ENCODE assay signal across 9 cellular contexts in the genomic region with DNA sequence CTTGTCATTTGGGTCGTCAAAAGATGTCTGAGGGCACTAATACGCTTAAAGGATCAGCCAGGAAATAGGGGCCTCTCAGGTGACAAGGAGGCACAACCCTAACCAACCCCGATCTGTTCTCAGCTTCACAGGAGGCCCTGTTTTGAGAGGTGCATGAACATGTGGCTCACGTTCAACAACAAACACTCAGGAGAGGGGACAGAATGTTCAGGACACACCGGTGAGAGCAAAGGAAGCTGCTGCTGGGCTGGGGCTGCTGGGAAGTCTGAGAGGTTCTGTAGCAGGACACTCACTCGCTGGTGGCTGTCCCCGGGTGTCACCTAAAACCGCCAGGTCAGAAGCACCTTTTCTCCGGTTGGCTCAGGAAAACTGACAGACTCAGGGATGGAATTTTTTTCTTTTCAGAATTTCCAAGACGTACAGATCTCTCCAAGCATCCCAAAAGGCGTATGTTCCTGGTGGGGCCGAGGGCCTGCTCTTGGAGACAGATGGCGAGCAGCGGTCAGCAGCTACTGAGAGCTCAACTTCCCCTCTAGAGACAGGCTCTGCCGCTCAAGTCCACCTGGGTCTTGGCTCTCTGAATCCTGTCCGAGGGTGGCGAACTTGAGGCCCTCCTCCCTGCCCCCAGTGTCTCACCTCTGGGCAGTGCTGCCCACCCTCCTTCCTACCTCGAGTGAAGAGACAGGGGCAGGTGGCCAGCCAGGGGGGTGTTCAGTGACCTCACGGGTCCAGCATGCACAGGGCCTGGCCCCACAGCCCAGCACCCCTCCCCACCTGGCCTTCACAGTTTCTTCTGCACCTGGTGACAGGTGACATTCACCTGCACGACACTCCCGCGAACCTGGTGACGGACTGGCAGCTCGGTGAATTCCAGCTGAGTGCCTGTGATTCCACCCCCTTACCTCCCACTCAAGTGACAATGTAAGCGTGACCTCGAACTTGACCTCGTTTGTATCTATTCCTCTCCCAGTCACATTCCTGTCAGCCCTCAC. TPM values are rescaled to one million over a fixed set of nuclear protein-coding genes. Genes with fewer than 3 reads are reported as not detected.
DNase-seq lines count a peak whose midpoint lies in the region; ATAC-seq, FAIRE-seq and TF ChIP-seq lines count a peak whose summit lies in the region.
"Had no signal": no experiment of that assay in that cellular context is flagged by ENCODE, and none has a peak within 500 bp of the region (broad histone marks: within the 10 kb centered on the region; RNA-seq: fewer than 3 reads in every experiment).

No MANE protein-coding gene starts in this region.

- peaks cover 18% of the 10 kb centered on the region for H3K4me1 Mint-ChIP-seq in endothelial cell (ENCODE audit: unreplicated experiment)

- TF ChIP-seq CTCF in endothelial cell (IDR thresholded peaks at IDR 0.05; ENCODE audit: unreplicated experiment), result no peak
- no peak for TF ChIP-seq CTCF in pancreas (IDR thresholded peaks at IDR 0.05)

- peaks cover 4 to 6% (median 4%) of the 10 kb centered on the region in 3 donors for H3K4me1 ChIP-seq in pancreas
- H3K4me1 ChIP-seq: HAP-1 had no signal

- intact Hi-C loops in pancreas (cut with DNase I), result no loop called here

- H3K27ac Mint-ChIP-seq in endothelial cell (ENCODE audit: unreplicated experiment), result peak overlapping the region; percentile 80

- 60 to 65% methylated on average over 27 of the region's 27 CpGs for WGBS in pancreas, 2 donors

- H3K27me3 Mint-ChIP-seq in endothelial cell (ENCODE audit: unreplicated experiment), result peaks cover 18% of the 10 kb centered on the region

- H3K4me3 Mint-ChIP-seq in endothelial cell (ENCODE audit: unreplicated experiment), result no peak overlapping the region

- H3K36me3 Mint-ChIP-seq in endothelial cell (ENCODE audit: low read depth, unreplicated experiment), result peaks cover 8% of the 10 kb centered on the region

- H3K36me3 ChIP-seq in pancreas, result peaks cover 0 to 30% (median 17%) of the 10 kb centered on the region in 3 donors

- no peak overlapping the region for H3K27ac ChIP-seq in pancreas

- TF ChIP-seq POLR2A in GM15510 (IDR thresholded peaks at IDR 0.05; ENCODE audit: borderline replicate concordance, extremely low read depth, insufficient read length), result peak; percentile 6

- H3K4me3 ChIP-seq in pancreas, result no peak overlapping the region
- H3K4me3 ChIP-seq: HAP-1 had no signal

- FAIRE-seq in pancreas (lab: Jason Lieb, UNC), result no peak
- FAIRE-seq in RCC 7860 (lab: Jason Lieb, UNC), result no peak

- DNase-seq in NCI-H748 treated with DMSO at 0.1 percent for 48 hours (lab: John Stamatoyannopoulos, UW) (peak; percentile 38), endothelial cell (ENCODE audit: low spot score) (no peak), pancreas (peak; percentile 16 to 72 (median 35)), NOMO-1 treated with DMSO at 0.1 percent for 48 hours (lab: John Stamatoyannopoulos, UW; ENCODE audit: unreplicated experiment) (no peak), RCC 7860 (ENCODE audit: low spot score) (no peak), NCI-H446 (lab: John Stamatoyannopoulos, UW) (no peak)

- H3K27me3 ChIP-seq in pancreas, result no peaks in the 10 kb centered on the region

- H3K9me3 Mint-ChIP-seq in endothelial cell (ENCODE audit: unreplicated experiment), result no peaks in the 10 kb centered on the region

- H3K9me3 ChIP-seq in pancreas, result no peaks in the 10 kb centered on the region
- H3K9me3 ChIP-seq: HAP-1 had no signal

- ATAC-seq in pancreas, result peak; percentile 2 to 38 (median 8)
- no peak for ATAC-seq in activated CD4-positive, CD25-positive, alpha-beta regulatory T cell treated with anti-CD3 and anti-CD28 coated beads, Interleukin-2, amount 50 U/mL, for 24 hours

RNA-seq across cellular contexts. Expression of a gene that starts 22.9 kb away (rescaled TPM):
- total RNA-seq in endothelial cell (ENCODE audit: unreplicated experiment), result 45.9 TPM
- 10 to 100 TPM; 47.7 to 85.5 (median 62.3) TPM for total RNA-seq in pancreas
- 100 to 1,000 TPM in 1 of 2 donors, 10 to 100 TPM in 1; 66.8 to 201 TPM for polyA plus RNA-seq in pancreas

Comparison
In these comparisons a context has a peak if more than half of its experiments do, and no peak if none do; other contexts are left out.
1. DNase-seq: peak in NCI-H748 treated with DMSO at 0.1 percent for 48 hours (single experiment) and pancreas (6 of 6); none in endothelial cell (single experiment), NOMO-1 treated with DMSO at 0.1 percent for 48 hours (single experiment), RCC 7860 (single experiment) and NCI-H446 (0 of 2).
2. ATAC-seq: peak in pancreas (4 of 4); none in activated CD4-positive, CD25-positive, alpha-beta regulatory T cell treated with anti-CD3 and anti-CD28 coated beads, Interleukin-2, amount 50 U/mL, for 24 hours (0 of 2).